ENCODE assay signal across 30 cellular contexts in the genomic region with DNA sequence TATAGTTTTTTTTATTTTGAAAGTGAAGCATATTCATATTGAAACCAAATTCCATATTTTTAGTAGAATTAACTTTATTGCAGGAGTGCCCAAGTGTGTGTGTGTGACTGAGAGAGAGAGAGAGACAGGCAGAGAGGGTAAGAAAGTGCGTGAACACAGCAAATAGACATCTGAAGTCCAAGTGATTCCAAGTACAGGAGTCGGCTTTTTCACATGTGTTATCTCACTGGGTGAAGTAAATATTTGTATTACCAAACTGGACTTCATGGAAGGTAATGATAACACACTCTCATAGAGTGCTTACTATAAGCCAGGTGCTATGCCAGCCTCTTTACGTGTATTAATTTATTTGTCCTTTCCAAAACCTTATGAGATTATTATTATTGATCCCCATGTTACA.
"Had no signal": no experiment of that assay in that cellular context is flagged by ENCODE, and none has a peak within 500 bp of the region (broad histone marks: within the 10 kb centered on the region; RNA-seq: fewer than 3 reads in every experiment).

No MANE protein-coding gene starts in this region.

- H3K4me1 Mint-ChIP-seq: brain, neural progenitor cell had no signal

- H3K4me3 ChIP-seq: cardiac muscle cell, colonic mucosa, esophagus squamous epithelium, heart right ventricle, neural progenitor cell, right atrium auricular region, testis, transverse colon had no signal

- FAIRE-seq: endometrium, urothelium cell line had no signal

- H3K9me3 ChIP-seq: colonic mucosa, esophagus squamous epithelium, heart right ventricle, right atrium auricular region, testis, transverse colon had no signal

- H3K27ac Mint-ChIP-seq: activated CD4-positive, alpha-beta T cell treated with anti-CD3 and anti-CD28 coated beads for 36 hours; activated CD8-positive, alpha-beta T cell treated with anti-CD3 and anti-CD28 coated beads, Interleukin-2, amount 10 ng/mL, durations not matched to agents 7 days and 5 days; activated naive CD8-positive, alpha-beta T cell; brain; natural killer cell; neural progenitor cell; T-helper 2 cell treated with Interferon-gamma antibody and Interleukin-4, amounts not matched to agents 5 μg/mL and 100 μg/mL, for 36 hours had no signal

- H3K36me3 Mint-ChIP-seq: brain, neural progenitor cell had no signal

- H3K4me1 ChIP-seq: colonic mucosa, neural progenitor cell, right atrium auricular region, testis, transverse colon had no signal

- H3K27me3 Mint-ChIP-seq: activated CD4-positive, alpha-beta T cell treated with anti-CD3 and anti-CD28 coated beads for 36 hours; activated naive CD8-positive, alpha-beta T cell had no signal

- H3K4me3 Mint-ChIP-seq: activated CD4-positive, alpha-beta T cell treated with anti-CD3 and anti-CD28 coated beads for 36 hours; activated CD8-positive, alpha-beta T cell treated with anti-CD3 and anti-CD28 coated beads, Interleukin-2, amount 10 ng/mL, durations not matched to agents 7 days and 5 days; activated naive CD8-positive, alpha-beta T cell; brain; natural killer cell; neural progenitor cell; T-helper 2 cell treated with Interferon-gamma antibody and Interleukin-4, amounts not matched to agents 5 μg/mL and 100 μg/mL, for 36 hours had no signal

- H3K27ac ChIP-seq: cardiac muscle cell, colonic mucosa, epithelial cell of prostate, esophagus squamous epithelium, heart right ventricle, neural progenitor cell, right atrium auricular region, testis, transverse colon had no signal

- H3K27me3 ChIP-seq: cardiac muscle cell, colonic mucosa, esophagus squamous epithelium, heart right ventricle, neural progenitor cell, right atrium auricular region, testis, transverse colon had no signal

- H3K4me2 ChIP-seq: neural progenitor cell had no signal

- DNase-seq: activated CD4-positive, alpha-beta T cell treated with anti-CD3 and anti-CD28 coated beads for 36 hours; activated CD4-positive, CD25-positive, alpha-beta regulatory T cell; activated CD8-positive, alpha-beta T cell treated with anti-CD3 and anti-CD28 coated beads, Interleukin-2, amount 10 ng/mL, durations not matched to agents 7 days and 5 days; activated effector memory CD4-positive, alpha-beta T cell treated with Interleukin-2 at 50 U/mL for 16 hours; activated naive CD4-positive, alpha-beta T cell treated with Interleukin-2 at 50 U/mL for 16 hours; aorta; cerebellar nuclear complex; colonic mucosa; effector CD8-positive, alpha-beta T cell; esophagus squamous epithelium; foreskin melanocyte; heart right ventricle; midbrain; natural killer cell; occipital lobe; stimulated activated CD4-positive, alpha-beta T cell treated with anti-CD3 and anti-CD28 coated beads, Interleukin-15, amount 100 ng/mL, for 24 hours; stimulated activated CD4-positive, alpha-beta T cell treated with anti-CD3 and anti-CD28 coated beads, Interleukin-2, amount 100 ng/mL, for 24 hours; stimulated activated naive CD8-positive, alpha-beta T cell treated with anti-CD3 and anti-CD28 coated beads, Interleukin-15, Interleukin-2, amounts not matched to agents 100 U/mL and 50 U/mL, for 24 hours; T-helper 1 cell; testis; transverse colon had no signal

- H3K9me3 Mint-ChIP-seq: brain; natural killer cell; neural progenitor cell; T-helper 2 cell treated with Interferon-gamma antibody and Interleukin-4, amounts not matched to agents 5 μg/mL and 100 μg/mL, for 36 hours had no signal

- H2AFZ ChIP-seq: neural progenitor cell had no signal

- H3K36me3 ChIP-seq: cardiac muscle cell, neural progenitor cell had no signal

- ATAC-seq: activated CD4-positive, alpha-beta T cell treated with anti-CD3 and anti-CD28 coated beads for 36 hours; activated CD8-positive, alpha-beta T cell treated with anti-CD3 and anti-CD28 coated beads, Interleukin-2, amount 10 ng/mL, durations not matched to agents 7 days and 5 days; heart right ventricle; natural killer cell; stimulated activated naive CD8-positive, alpha-beta T cell treated with anti-CD3 and anti-CD28 coated beads, Interleukin-15, Interleukin-2, amounts not matched to agents 100 U/mL and 50 U/mL, for 24 hours had no signal
